ENCODE assay signal across 9 cellular contexts in genomic region chr3:49471856-49472495, GRCh38. TPM values are rescaled to one million over a fixed set of nuclear protein-coding genes. Genes with fewer than 3 reads are reported as not detected.
DNase-seq lines count a peak whose midpoint lies in the region; TF ChIP-seq lines count a peak whose summit lies in the region.
"Had no signal": no experiment of that assay in that cellular context is flagged by ENCODE, and none has a peak within 500 bp of the region (broad histone marks: within the 10 kb centered on the region; RNA-seq: fewer than 3 reads in every experiment).

No MANE protein-coding gene starts in this region.

- peak overlapping the region; percentile 87 for H3K27ac ChIP-seq in CD4-positive, alpha-beta memory T cell (ENCODE audit: low read depth, low read length)

- no peaks in the 10 kb centered on the region for H3K9me3 Mint-ChIP-seq in CD4-positive, alpha-beta memory T cell

- H2AFZ ChIP-seq in neuron (ENCODE audit: low read depth, low read length), result no peak overlapping the region

- H3K27me3 ChIP-seq in CD4-positive, alpha-beta memory T cell (ENCODE audit: insufficient read depth, low read length), result no peaks in the 10 kb centered on the region
- no peaks in the 10 kb centered on the region for H3K27me3 ChIP-seq in neuron (ENCODE audit: insufficient read depth, low read length)

- H3K36me3 Mint-ChIP-seq in CD4-positive, alpha-beta memory T cell, result peaks cover 3 to 5% of the 10 kb centered on the region in 2 donors

- H3K27ac Mint-ChIP-seq in CD4-positive, alpha-beta memory T cell, result peak overlapping the region; percentile 44 to 96 (median 93)

- H3K27me3 Mint-ChIP-seq in CD4-positive, alpha-beta memory T cell, result no peaks in the 10 kb centered on the region

- no peaks in the 10 kb centered on the region for H3K9me3 ChIP-seq in CD4-positive, alpha-beta memory T cell (ENCODE audit: control insufficient read depth in 1 of 2, low read length in 2 of 2)
- H3K9me3 ChIP-seq in neuron (ENCODE audit: low read length), result no peaks in the 10 kb centered on the region

- H3K4me3 ChIP-seq in CD4-positive, alpha-beta memory T cell (ENCODE audit: low read length in 2 of 2), result no peak overlapping the region
- peak overlapping the region; percentile 94 for H3K4me3 ChIP-seq in neuron (ENCODE audit: low read length)

- CTCF ChIA-PET in CD4-positive, alpha-beta memory T cell (lab: Charles Lee; ENCODE audit: partially characterized antibody), result interaction anchor here (2.5 to 3.4 kb wide), 2 partner anchors 23 to 301 kb away, joined by 6 to 13 read pairs; partner anchors contain the start of gene KLHDC8B

- peaks cover 34% of the 10 kb centered on the region for H3K4me1 ChIP-seq in CD4-positive, alpha-beta memory T cell (ENCODE audit: insufficient read depth, low read length)
- peaks cover 18% of the 10 kb centered on the region for H3K4me1 ChIP-seq in neuron (ENCODE audit: insufficient read depth, low read length)

- intact Hi-C loops in CD4-positive, alpha-beta memory T cell (cut with micrococcal nuclease), result loop anchor here (5.0 kb wide), 1 partner anchor 845 kb away; no protein-coding TSS in a partner anchor

- H3K4me1 Mint-ChIP-seq in CD4-positive, alpha-beta memory T cell, result peaks cover 18 to 39% (median 24%) of the 10 kb centered on the region in 4 donors

- TF ChIP-seq POLR2A in erythroblast (IDR thresholded peaks at IDR 0.05; ENCODE audit: low read length), result peak; percentile 74

- no peak for DNase-seq in CD4-positive, alpha-beta memory T cell
- peak; percentile 52 for DNase-seq in RPMI7951 (ENCODE audit: low read depth)
- DNase-seq in erythroblast (lab: John Stamatoyannopoulos, UW), result peak; percentile 55 to 78
- DNase-seq in stimulated activated naive CD4-positive, alpha-beta T cell (lab: John Stamatoyannopoulos, UW), result no peak
- DNase-seq in NCI-H446 (lab: John Stamatoyannopoulos, UW), result no peak
- DNase-seq in D341Med (ENCODE audit: low spot score), result no peak
- no peak for DNase-seq in NCI-H1105 (lab: John Stamatoyannopoulos, UW)
- DNase-seq: activated CD4-positive, CD25-positive, alpha-beta regulatory T cell treated with anti-CD3 and anti-CD28 coated beads, Interleukin-2, amount 50 U/mL, for 72 hours had no signal

- POLR2A ChIA-PET in CD4-positive, alpha-beta memory T cell (lab: Charles Lee; ENCODE audit: partially characterized antibody), result interaction anchor here (2.5 to 3.6 kb wide), 3 partner anchors 60 to 379 kb away, joined by 18 to 53 read pairs (median 24); partner anchors contain the start of genes QRICH1, RHOA, TCTA and USP4

- no peaks in the 10 kb centered on the region for H3K36me3 ChIP-seq in CD4-positive, alpha-beta memory T cell (ENCODE audit: insufficient read depth, low read length)
- H3K36me3 ChIP-seq in neuron (ENCODE audit: insufficient read depth, low read length), result peaks cover 9% of the 10 kb centered on the region

- H3K4me3 Mint-ChIP-seq in CD4-positive, alpha-beta memory T cell, result peak overlapping the region in 6 of 8 donors; percentile 82 to 90 (median 87)

RNA-seq across cellular contexts. Expression of gene DAG1, which starts 1.9 kb away (rescaled TPM):
- total RNA-seq in CD4-positive, alpha-beta memory T cell, result 10 to 100 TPM; 15.3 to 18.0 TPM
- 1 to 10 TPM; 2.7 to 5.0 TPM for polyA plus RNA-seq in CD4-positive, alpha-beta memory T cell
- total RNA-seq in RPMI7951 (2014; rRNA removed; shearing (Covaris generic)), result 75.7 and 88.6 TPM in 2 replicates

RNA-seq across cellular contexts. Expression of gene NICN1, which starts 42.9 kb away (rescaled TPM):
- total RNA-seq in CD4-positive, alpha-beta memory T cell, result 10 to 100 TPM; 16.7 to 17.8 TPM
- polyA plus RNA-seq in CD4-positive, alpha-beta memory T cell, result 1 to 10 TPM; 4.1 to 6.2 TPM
- total RNA-seq in RPMI7951 (2014; rRNA removed; shearing (Covaris generic)), result 2.4 and 4.2 TPM in 2 replicates

RNA-seq across cellular contexts. Expression of gene AMT, which starts 49.7 kb away (rescaled TPM):
- 1 to 10 TPM; 6.4 to 7.6 TPM for total RNA-seq in CD4-positive, alpha-beta memory T cell
- under 1 TPM; 0.15 to 0.83 TPM for polyA plus RNA-seq in CD4-positive, alpha-beta memory T cell
- 1.5 TPM in 1 of 2 replicates, not detected in the other for total RNA-seq in RPMI7951 (2014; rRNA removed; shearing (Covaris generic))

RNA-seq across cellular contexts. Expression of gene TCTA, which starts 59.8 kb away (rescaled TPM):
- 10 to 100 TPM; 38.0 to 39.0 TPM for total RNA-seq in CD4-positive, alpha-beta memory T cell
- 10 to 100 TPM; 27.8 to 37.8 TPM for polyA plus RNA-seq in CD4-positive, alpha-beta memory T cell
- total RNA-seq in RPMI7951 (2014; rRNA removed; shearing (Covaris generic)), result 22.9 and 24.3 TPM in 2 replicates

Comparison
In these comparisons a context has a peak if more than half of its experiments do, and no peak if none do; other contexts are left out.
1. DNase-seq: peak in RPMI7951 (single experiment) and erythroblast (2 of 2); none in CD4-positive, alpha-beta memory T cell (0 of 5), stimulated activated naive CD4-positive, alpha-beta T cell (0 of 6), NCI-H446 (0 of 2), D341Med (single experiment) and NCI-H1105 (single experiment).